ENCODE assay signal across 22 cellular contexts in the genomic region with DNA sequence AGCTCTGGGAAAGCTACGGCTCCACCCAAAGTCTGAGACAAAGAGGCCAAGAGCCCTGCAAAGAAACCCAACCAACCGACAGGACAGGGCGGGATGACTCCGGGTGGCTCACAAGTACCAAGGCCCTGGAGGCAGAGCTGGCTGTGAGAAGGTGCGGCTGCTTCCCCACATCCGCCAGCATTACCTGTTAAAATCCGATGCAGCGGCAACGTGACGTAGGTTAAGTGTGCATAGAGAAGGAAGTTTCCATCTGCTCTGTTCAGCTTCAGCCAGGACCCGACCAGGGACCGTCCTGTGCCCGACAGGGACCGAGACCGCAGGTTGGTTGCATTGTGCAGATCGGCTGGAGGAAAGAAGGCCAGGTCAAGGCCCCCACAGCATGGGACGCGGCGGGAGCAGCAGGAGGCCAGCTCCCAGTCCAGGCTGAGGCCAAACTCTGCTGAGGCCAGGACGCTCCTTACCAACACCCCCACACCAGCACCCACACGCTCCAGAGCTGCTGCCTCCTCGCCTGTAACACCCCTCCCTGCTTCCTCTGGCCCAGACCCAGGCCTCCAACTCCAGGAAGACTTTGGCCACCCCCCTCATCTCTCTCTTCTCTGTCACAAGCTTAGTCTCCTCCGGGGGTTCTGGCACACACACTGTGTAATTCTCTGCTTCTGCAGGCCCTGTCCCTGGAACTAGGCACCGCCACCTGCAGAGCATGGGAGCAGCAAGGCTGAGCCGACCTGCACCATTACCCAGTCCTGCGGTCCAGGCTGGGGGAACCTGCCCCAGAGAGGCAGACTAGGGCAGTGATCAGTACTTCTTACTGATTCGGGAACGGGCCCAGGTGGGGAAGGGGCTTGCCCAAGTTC. TPM values are rescaled to one million over a fixed set of nuclear protein-coding genes. Genes with fewer than 3 reads are reported as not detected.
DNase-seq lines count a peak whose midpoint lies in the region; FAIRE-seq and TF ChIP-seq lines count a peak whose summit lies in the region.
"Had no signal": no experiment of that assay in that cellular context is flagged by ENCODE, and none has a peak within 500 bp of the region (broad histone marks: within the 10 kb centered on the region; RNA-seq: fewer than 3 reads in every experiment).

No MANE protein-coding gene starts in this region.

- FAIRE-seq in astrocyte (lab: Jason Lieb, UNC), result no peak

- BruUV-seq in mammary epithelial cell (replicated peaks; lab: Mats Ljungman, UMichigan), result no TSS peak

- H3K36me3 Mint-ChIP-seq in astrocyte (ENCODE audit: low read depth, unreplicated experiment), result peaks cover 19% of the 10 kb centered on the region
- no peaks in the 10 kb centered on the region for H3K36me3 Mint-ChIP-seq in activated T-helper 2 cell treated with anti-CD3 and anti-CD28 coated beads, Interferon-gamma antibody, Interleukin-2, Interleukin-4, amounts not matched to agents 10 μg/mL and 5 μg/mL and 100 μg/mL, durations not matched to agents 14 hours and 24 hours and 36 hours (ENCODE audit: low read depth)

- peaks cover 19% of the 10 kb centered on the region for H3K36me3 ChIP-seq in mammary epithelial cell (ENCODE audit: insufficient read depth, low read length)
- peaks cover 2% of the 10 kb centered on the region for H3K36me3 ChIP-seq in astrocyte (ENCODE audit: insufficient read depth, low read length)
- H3K36me3 ChIP-seq in MM.1S (replicated peaks; ENCODE audit: insufficient read depth, low read length), result no peaks in the 10 kb centered on the region; the same call in 1 of the 2 replicates
- H3K36me3 ChIP-seq: transverse colon had no signal

- H3K27ac ChIP-seq in mammary epithelial cell (ENCODE audit: insufficient read depth, low read depth, low read length) (no peak overlapping the region), astrocyte (ENCODE audit: low read depth, low read length) (no peak overlapping the region), layer of hippocampus (ENCODE audit: low read depth, low read length) (peak overlapping the region; percentile 38), MM.1S (ENCODE audit: low read length) (no peak overlapping the region)
- H3K27ac ChIP-seq: BLaER1 treated with 17β-estradiol and CSF1 and Interleukin-3, amounts not matched to agents 10 nM and 100 nM; KMS-11; transverse colon had no signal

- dilution Hi-C loops in mammary epithelial cell (cut with HindIII; ENCODE audit: low sequenced_read_pairs), result no loop called here

- no peaks in the 10 kb centered on the region for H3K9me3 Mint-ChIP-seq in astrocyte (ENCODE audit: unreplicated experiment)
- no peaks in the 10 kb centered on the region for H3K9me3 Mint-ChIP-seq in activated T-helper 2 cell treated with anti-CD3 and anti-CD28 coated beads, Interferon-gamma antibody, Interleukin-2, Interleukin-4, amounts not matched to agents 10 μg/mL and 5 μg/mL and 100 μg/mL, durations not matched to agents 14 hours and 24 hours and 36 hours
- H3K9me3 Mint-ChIP-seq: activated T-helper 1 cell treated with anti-CD3 and anti-CD28 coated beads, Interleukin-12 subunit alpha, Interleukin-12 subunit beta, Interleukin-2, Interleukin-4 antibody, amounts not matched to agents 30 ng/mL and 10 ng/mL and 1 ng/mL, durations not matched to agents 14 hours and 24 hours and 36 hours; effector memory CD8-positive, alpha-beta T cell; stimulated activated naive CD8-positive, alpha-beta T cell treated with anti-CD3 and anti-CD28 coated beads, Interleukin-15, Interleukin-2, amounts not matched to agents 100 ng/mL and 50 ng/mL, for 24 hours had no signal

- H3K4me2 ChIP-seq in mammary epithelial cell (ENCODE audit: insufficient read depth, low read depth, low read length) (no peak overlapping the region), astrocyte (ENCODE audit: low read length) (no peak overlapping the region), MM.1S (ENCODE audit: low read depth, low read length) (no peak overlapping the region)
- H3K4me2 ChIP-seq: BLaER1 treated with 17β-estradiol and CSF1 and Interleukin-3, amounts not matched to agents 10 nM and 100 nM; KMS-11 had no signal

- intact Hi-C loops in mammary epithelial cell (cut with micrococcal nuclease), result no loop called here
- intact Hi-C loops in activated T-helper 2 cell treated with anti-CD3 and anti-CD28 coated beads, Interferon-gamma antibody, Interleukin-2, Interleukin-4, amounts not matched to agents 10 μg/mL and 5 μg/mL and 100 μg/mL, durations not matched to agents 14 hours and 24 hours and 36 hours (cut with micrococcal nuclease), result no loop called here

- H3K9me3 ChIP-seq in mammary epithelial cell (replicated peaks; ENCODE audit: insufficient read depth, low read length) (no peaks in the 10 kb centered on the region), astrocyte (ENCODE audit: insufficient read depth, low read depth, low read length) (no peaks in the 10 kb centered on the region), MM.1S (replicated peaks; ENCODE audit: insufficient read depth, low read length) (no peaks in the 10 kb centered on the region)
- H3K9me3 ChIP-seq: BLaER1 treated with 17β-estradiol and CSF1 and Interleukin-3, amounts not matched to agents 10 nM and 100 nM; transverse colon had no signal

- H3K27me3 Mint-ChIP-seq in astrocyte (ENCODE audit: low read depth, unreplicated experiment), result no peaks in the 10 kb centered on the region
- no peaks in the 10 kb centered on the region for H3K27me3 Mint-ChIP-seq in activated T-helper 2 cell treated with anti-CD3 and anti-CD28 coated beads, Interferon-gamma antibody, Interleukin-2, Interleukin-4, amounts not matched to agents 10 μg/mL and 5 μg/mL and 100 μg/mL, durations not matched to agents 14 hours and 24 hours and 36 hours (ENCODE audit: low read depth)
- H3K27me3 Mint-ChIP-seq: activated naive CD8-positive, alpha-beta T cell; effector memory CD8-positive, alpha-beta T cell; stimulated activated naive CD8-positive, alpha-beta T cell treated with anti-CD3 and anti-CD28 coated beads, Interleukin-15, Interleukin-2, amounts not matched to agents 100 ng/mL and 50 ng/mL, for 24 hours had no signal

- peak overlapping the region; percentile 60 for H3K27ac Mint-ChIP-seq in astrocyte (ENCODE audit: unreplicated experiment)
- no peak overlapping the region for H3K27ac Mint-ChIP-seq in activated T-helper 2 cell treated with anti-CD3 and anti-CD28 coated beads, Interferon-gamma antibody, Interleukin-2, Interleukin-4, amounts not matched to agents 10 μg/mL and 5 μg/mL and 100 μg/mL, durations not matched to agents 14 hours and 24 hours and 36 hours
- H3K27ac Mint-ChIP-seq: activated naive CD8-positive, alpha-beta T cell; activated T-helper 1 cell treated with anti-CD3 and anti-CD28 coated beads, Interleukin-12 subunit alpha, Interleukin-12 subunit beta, Interleukin-2, Interleukin-4 antibody, amounts not matched to agents 30 ng/mL and 10 ng/mL and 1 ng/mL, durations not matched to agents 14 hours and 24 hours and 36 hours; stimulated activated naive CD8-positive, alpha-beta T cell treated with anti-CD3 and anti-CD28 coated beads, Interleukin-15, Interleukin-2, amounts not matched to agents 100 ng/mL and 50 ng/mL, for 24 hours had no signal

- in situ Hi-C loops in T47D (cut with HindIII; ENCODE audit: low pct_unique_long_range_greater_than_20kb, low sequenced_read_pairs), result no loop called here
- in situ Hi-C loops in mammary epithelial cell (cut with MboI; ENCODE audit: low sequenced_read_pairs in 2 of 2), result no loop called here

- H2AFZ ChIP-seq in mammary epithelial cell (ENCODE audit: low read depth, low read length) (no peak overlapping the region), astrocyte (ENCODE audit: low read depth, low read length) (no peak overlapping the region), MM.1S (ENCODE audit: low read length) (no peak overlapping the region)

- peaks cover 14% of the 10 kb centered on the region for H3K4me1 Mint-ChIP-seq in astrocyte (ENCODE audit: low read depth, unreplicated experiment)
- no peaks in the 10 kb centered on the region for H3K4me1 Mint-ChIP-seq in activated T-helper 2 cell treated with anti-CD3 and anti-CD28 coated beads, Interferon-gamma antibody, Interleukin-2, Interleukin-4, amounts not matched to agents 10 μg/mL and 5 μg/mL and 100 μg/mL, durations not matched to agents 14 hours and 24 hours and 36 hours (ENCODE audit: low read depth)

- no peak overlapping the region for H3K4me3 Mint-ChIP-seq in astrocyte (ENCODE audit: unreplicated experiment)
- no peak overlapping the region for H3K4me3 Mint-ChIP-seq in activated T-helper 2 cell treated with anti-CD3 and anti-CD28 coated beads, Interferon-gamma antibody, Interleukin-2, Interleukin-4, amounts not matched to agents 10 μg/mL and 5 μg/mL and 100 μg/mL, durations not matched to agents 14 hours and 24 hours and 36 hours (ENCODE audit: low read depth)
- H3K4me3 Mint-ChIP-seq: activated naive CD8-positive, alpha-beta T cell; activated T-helper 1 cell treated with anti-CD3 and anti-CD28 coated beads, Interleukin-12 subunit alpha, Interleukin-12 subunit beta, Interleukin-2, Interleukin-4 antibody, amounts not matched to agents 30 ng/mL and 10 ng/mL and 1 ng/mL, durations not matched to agents 14 hours and 24 hours and 36 hours; effector memory CD8-positive, alpha-beta T cell; stimulated activated naive CD8-positive, alpha-beta T cell treated with anti-CD3 and anti-CD28 coated beads, Interleukin-15, Interleukin-2, amounts not matched to agents 100 ng/mL and 50 ng/mL, for 24 hours had no signal

- TF ChIP-seq CTCF in mammary epithelial cell (conservative IDR thresholded peaks at IDR 0.05 in 1 of 2, IDR thresholded peaks at IDR 0.05 in 1 of 2; ENCODE audit: extremely low read depth in 1 of 2, insufficient read depth in 1 of 2, low read depth in 1 of 2, low read length in 2 of 2) (no peak), astrocyte (IDR thresholded peaks at IDR 0.05; ENCODE audit: insufficient read depth, low read depth, low read length) (no peak), MM.1S (IDR thresholded peaks at IDR 0.05; ENCODE audit: low read length) (no peak)

- H3K9ac ChIP-seq in mammary epithelial cell (ENCODE audit: insufficient read depth, low read length) (no peak overlapping the region), astrocyte (ENCODE audit: low read length) (no peak overlapping the region), MM.1S (ENCODE audit: low read length) (no peak overlapping the region)
- H3K9ac ChIP-seq: BLaER1 treated with 17β-estradiol and CSF1 and Interleukin-3, amounts not matched to agents 10 nM and 100 nM; KMS-11 had no signal

- H3K79me2 ChIP-seq in mammary epithelial cell (ENCODE audit: insufficient read depth, low read length), result peaks cover 17% of the 10 kb centered on the region
- no peaks in the 10 kb centered on the region for H3K79me2 ChIP-seq in astrocyte (ENCODE audit: insufficient read depth, low read length)
- H3K79me2 ChIP-seq in MM.1S (ENCODE audit: low read length), result no peaks in the 10 kb centered on the region

- DNase-seq in T47D (ENCODE audit: low read depth in 1 of 2, low spot score in 1 of 2) (peak; percentile 43 to 81), mammary epithelial cell (no peak), astrocyte (ENCODE audit: low read depth) (no peak), NCI-H226 (no peak), MM.1S (no peak)
- DNase-seq in activated T-helper 2 cell treated with anti-CD3 and anti-CD28 coated beads, Interferon-gamma antibody, Interleukin-2, Interleukin-4, amounts not matched to agents 10 μg/mL and 5 μg/mL and 100 μg/mL, durations not matched to agents 14 hours and 24 hours and 36 hours (ENCODE audit: low spot score), result no peak
- no peak for DNase-seq in activated CD4-positive, alpha-beta T cell treated with anti-CD3 and anti-CD28 coated beads, Interleukin-2, amount 50 U/mL, for 1 hour
- DNase-seq: activated CD4-positive, alpha-beta T cell treated with anti-CD3 and anti-CD28 coated beads for 4 hours; effector memory CD8-positive, alpha-beta T cell; GDM1; NCI-H187 treated with DMSO at 0.1 percent for 48 hours; NCI-H345; right cardiac atrium; SIG-M5; stimulated activated CD4-positive, alpha-beta T cell treated with anti-CD3 and anti-CD28 coated beads, Interleukin-12 subunit alpha, Interleukin-12 subunit beta, amount 100 ng/mL, for 4 hours; transverse colon had no signal

- peaks cover 7% of the 10 kb centered on the region for H3K4me1 ChIP-seq in mammary epithelial cell (ENCODE audit: insufficient read depth, low read length)
- peaks cover 27% of the 10 kb centered on the region for H3K4me1 ChIP-seq in astrocyte (ENCODE audit: insufficient read depth, low read length)
- no peaks in the 10 kb centered on the region for H3K4me1 ChIP-seq in MM.1S (ENCODE audit: low read length)

- H3K27me3 ChIP-seq in mammary epithelial cell (ENCODE audit: insufficient read depth, low read length) (no peaks in the 10 kb centered on the region), astrocyte (ENCODE audit: insufficient read depth, low read length) (no peaks in the 10 kb centered on the region), layer of hippocampus (ENCODE audit: control insufficient read depth, insufficient read depth, low read length) (no peaks in the 10 kb centered on the region), MM.1S (replicated peaks; ENCODE audit: insufficient read depth, low read length) (no peaks in the 10 kb centered on the region)
- H3K27me3 ChIP-seq: BLaER1 treated with 17β-estradiol and CSF1 and Interleukin-3, amounts not matched to agents 10 nM and 100 nM; transverse colon had no signal

- 80% methylated on average over 24 of the region's 28 CpGs for WGBS in mammary epithelial cell (ENCODE audit: low coverage, missing lambda C conversion rate)

- no peaks in the 10 kb centered on the region for H3K9me2 ChIP-seq in MM.1S (replicated peaks; ENCODE audit: insufficient read depth, low read length)

- H3F3A ChIP-seq in MM.1S (ENCODE audit: insufficient read depth, low read length), result no peaks in the 10 kb centered on the region

- CTCF ChIA-PET in mammary epithelial cell (lab: Charles Lee; ENCODE audit: low non-redundant PET), result no interaction called here

- H3K4me3 ChIP-seq in mammary epithelial cell (replicated peaks in 1 of 3; ENCODE audit: insufficient read depth in 1 of 3, low read depth in 2 of 3, low read length in 3 of 3), result no peak overlapping the region
- H3K4me3 ChIP-seq in astrocyte (ENCODE audit: insufficient read depth, low read depth, low read length), result no peak overlapping the region
- no peak overlapping the region for H3K4me3 ChIP-seq in MM.1S (ENCODE audit: low read length)
- H3K4me3 ChIP-seq: BLaER1 treated with 17β-estradiol and CSF1 and Interleukin-3, amounts not matched to agents 10 nM and 100 nM; transverse colon had no signal

- H4K20me1 ChIP-seq in mammary epithelial cell (ENCODE audit: insufficient read depth, low read length), result no peaks in the 10 kb centered on the region
- peaks cover 20% of the 10 kb centered on the region for H4K20me1 ChIP-seq in astrocyte (ENCODE audit: insufficient read depth, low read length)
- no peaks in the 10 kb centered on the region for H4K20me1 ChIP-seq in MM.1S (ENCODE audit: insufficient read depth, low read length)

RNA-seq across cellular contexts. Expression of gene NUP50, which starts 34.1 kb away (rescaled TPM):
- total RNA-seq in mammary epithelial cell (10 to 100 TPM; 33.7 to 81.5 TPM), astrocyte (49.6 and 56.4 TPM in 2 replicates)
- polyA plus RNA-seq in mammary epithelial cell, result 35.0 TPM
- polyA minus RNA-seq in mammary epithelial cell, result 54.1 TPM
- total RNA-seq in activated T-helper 2 cell treated with anti-CD3 and anti-CD28 coated beads, Interferon-gamma antibody, Interleukin-2, Interleukin-4, amounts not matched to agents 10 μg/mL and 5 μg/mL and 100 μg/mL, durations not matched to agents 14 hours and 24 hours and 36 hours, result 150 and 165 TPM in 2 replicates

RNA-seq across cellular contexts. Expression of gene KIAA0930, which starts 42.9 kb away (rescaled TPM):
- total RNA-seq in mammary epithelial cell (100 to 1,000 TPM; 164 to 199 TPM), astrocyte (107 and 117 TPM in 2 replicates)
- 175 TPM for polyA plus RNA-seq in mammary epithelial cell
- polyA minus RNA-seq in mammary epithelial cell, result 219 TPM
- 39.5 and 45.2 TPM in 2 replicates for total RNA-seq in activated T-helper 2 cell treated with anti-CD3 and anti-CD28 coated beads, Interferon-gamma antibody, Interleukin-2, Interleukin-4, amounts not matched to agents 10 μg/mL and 5 μg/mL and 100 μg/mL, durations not matched to agents 14 hours and 24 hours and 36 hours

Comparison
In these comparisons a context has a peak if more than half of its experiments do, and no peak if none do; other contexts are left out.
1. DNase-seq: peak in T47D (2 of 2); none in mammary epithelial cell (single experiment), astrocyte (single experiment), NCI-H226 (single experiment), MM.1S (single experiment), activated T-helper 2 cell treated with anti-CD3 and anti-CD28 coated beads, Interferon-gamma antibody, Interleukin-2, Interleukin-4, amounts not matched to agents 10 μg/mL and 5 μg/mL and 100 μg/mL, durations not matched to agents 14 hours and 24 hours and 36 hours (single experiment) and activated CD4-positive, alpha-beta T cell treated with anti-CD3 and anti-CD28 coated beads, Interleukin-2, amount 50 U/mL, for 1 hour (single experiment).